In the genomic region with DNA sequence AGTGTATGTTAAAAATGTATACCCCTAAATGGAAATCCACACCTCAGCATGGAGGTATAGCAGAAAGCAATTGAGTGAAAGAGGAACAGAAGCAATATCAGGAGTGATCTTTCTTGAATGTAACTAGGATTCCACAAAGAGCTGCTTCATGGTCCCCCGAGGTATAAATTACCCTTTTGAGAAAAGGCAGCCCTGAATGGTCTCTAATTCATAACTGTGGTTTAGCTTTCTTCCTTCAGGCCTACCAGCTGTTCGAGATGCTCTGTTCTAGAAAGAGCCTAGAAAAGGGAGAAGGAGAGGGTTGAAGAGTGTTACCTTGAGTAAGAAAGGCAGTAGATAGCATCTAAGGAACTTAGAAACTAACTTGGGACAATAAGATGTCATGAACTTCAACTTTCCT, we compare ENCODE assay signal across 20 cellular contexts.
"Had no signal": no experiment of that assay in that cellular context is flagged by ENCODE, and none has a peak within 500 bp of the region (broad histone marks: within the 10 kb centered on the region; RNA-seq: fewer than 3 reads in every experiment).

No MANE protein-coding gene starts in this region.

- H3K9me3 ChIP-seq: sigmoid colon, tibial artery had no signal

- H3K27me3 ChIP-seq: cardiac muscle cell, sigmoid colon, tibial artery had no signal

- H3K4me1 Mint-ChIP-seq: activated CD8-positive, alpha-beta memory T cell treated with anti-CD3 and anti-CD28 coated beads, Interleukin-2, amount 10 ng/mL, durations not matched to agents 7 days and 5 days had no signal

- H3K27ac Mint-ChIP-seq: activated CD4-positive, alpha-beta memory T cell treated with anti-CD3 and anti-CD28 coated beads, Interleukin-2, amount 10 ng/mL, durations not matched to agents 7 days and 5 days; activated CD8-positive, alpha-beta memory T cell treated with anti-CD3 and anti-CD28 coated beads, Interleukin-2, amount 10 ng/mL, durations not matched to agents 7 days and 5 days had no signal

- FAIRE-seq: endothelial cell of umbilical vein had no signal

- H3K27ac ChIP-seq: cardiac muscle cell, sigmoid colon, tibial artery had no signal

- ATAC-seq: activated CD8-positive, alpha-beta memory T cell treated with anti-CD3 and anti-CD28 coated beads, Interleukin-2, amount 10 ng/mL, durations not matched to agents 7 days and 5 days; stimulated activated naive CD8-positive, alpha-beta T cell treated with anti-CD3 and anti-CD28 coated beads, Interleukin-15, Interleukin-2, amounts not matched to agents 100 U/mL and 50 U/mL, for 24 hours had no signal

- H3K4me1 ChIP-seq: sigmoid colon, tibial artery had no signal

- H3K4me3 ChIP-seq: cardiac muscle cell, sigmoid colon, tibial artery had no signal

- DNase-seq: activated CD4-positive, alpha-beta memory T cell treated with anti-CD3 and anti-CD28 coated beads, Interleukin-2, amount 10 ng/mL, durations not matched to agents 7 days and 5 days; activated CD4-positive, alpha-beta T cell treated with anti-CD3 and anti-CD28 coated beads for 48 hours; activated CD4-positive, CD25-positive, alpha-beta regulatory T cell; activated CD8-positive, alpha-beta memory T cell treated with anti-CD3 and anti-CD28 coated beads, Interleukin-2, amount 10 ng/mL, durations not matched to agents 7 days and 5 days; dermis blood vessel endothelial cell; effector memory CD4-positive, alpha-beta T cell; foreskin fibroblast; glutamatergic neuron; hypothalamus; islet precursor cell; midbrain; sigmoid colon; stimulated activated CD4-positive, alpha-beta T cell treated with anti-CD3 and anti-CD28 coated beads, Interleukin-1b, Interleukin-23, amount 100 ng/mL, for 48 hours; stimulated activated naive CD8-positive, alpha-beta T cell treated with anti-CD3 and anti-CD28 coated beads, Interleukin-15, Interleukin-2, amounts not matched to agents 100 U/mL and 50 U/mL, for 24 hours; substantia nigra; T1000; tibial artery had no signal

- H3K27me3 Mint-ChIP-seq: activated CD4-positive, alpha-beta memory T cell treated with anti-CD3 and anti-CD28 coated beads, Interleukin-2, amount 10 ng/mL, durations not matched to agents 7 days and 5 days; activated CD8-positive, alpha-beta memory T cell treated with anti-CD3 and anti-CD28 coated beads, Interleukin-2, amount 10 ng/mL, durations not matched to agents 7 days and 5 days; activated naive CD4-positive, alpha-beta T cell treated with anti-CD3 and anti-CD28 coated beads, Interleukin-2, amount 50 U/mL, for 24 hours had no signal

- H3K36me3 ChIP-seq: cardiac muscle cell had no signal

- H3K4me3 Mint-ChIP-seq: activated CD4-positive, alpha-beta memory T cell treated with anti-CD3 and anti-CD28 coated beads, Interleukin-2, amount 10 ng/mL, durations not matched to agents 7 days and 5 days; activated CD8-positive, alpha-beta memory T cell treated with anti-CD3 and anti-CD28 coated beads, Interleukin-2, amount 10 ng/mL, durations not matched to agents 7 days and 5 days; activated naive CD4-positive, alpha-beta T cell treated with anti-CD3 and anti-CD28 coated beads, Interleukin-2, amount 50 U/mL, for 24 hours had no signal

- H3K9me3 Mint-ChIP-seq: activated CD4-positive, alpha-beta memory T cell treated with anti-CD3 and anti-CD28 coated beads, Interleukin-2, amount 10 ng/mL, durations not matched to agents 7 days and 5 days; activated naive CD4-positive, alpha-beta T cell treated with anti-CD3 and anti-CD28 coated beads, Interleukin-2, amount 50 U/mL, for 24 hours had no signal
